7 cellular contexts compared by ENCODE assay signal in the genomic region with DNA sequence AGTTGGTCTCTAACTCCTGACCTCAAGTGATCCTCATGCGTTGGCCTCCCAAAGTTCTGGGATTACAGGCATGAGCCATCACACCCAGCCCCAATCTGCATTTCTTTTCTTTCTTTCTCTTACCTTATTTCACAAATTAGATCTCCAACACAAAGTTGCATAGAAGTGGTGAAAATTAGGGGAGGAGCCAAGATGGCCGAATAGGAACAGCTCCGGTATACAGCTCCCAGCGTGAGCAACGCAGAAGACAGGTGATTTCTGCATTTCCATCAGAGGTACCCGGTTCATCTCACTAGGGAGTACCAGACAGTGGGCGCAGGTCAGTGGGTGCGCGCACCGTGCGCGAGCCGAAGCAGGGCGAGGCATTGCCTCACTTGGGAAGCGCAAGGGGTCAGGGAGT.
DNase-seq lines count a peak whose midpoint lies in the region; ATAC-seq, FAIRE-seq and TF ChIP-seq lines count a peak whose summit lies in the region.
"Not testable (repeated sequence)": the region's sequence is repeated elsewhere in the genome, so short reads cannot be mapped to it uniquely, and the experiment has no call there.

No MANE protein-coding gene starts in this region.

- FAIRE-seq in H1 (lab: Jason Lieb, UNC): not testable (repeated sequence)

- H2BK12ac ChIP-seq in H1 (ENCODE audit: low read depth, low read length): not testable (repeated sequence)

- not testable (repeated sequence) for H2BK20ac ChIP-seq in H1 (ENCODE audit: low read length)

- not testable (repeated sequence) for H3K9me3 Mint-ChIP-seq in mesothelial cell of epicardium; progenitor cell of endocrine pancreas (ENCODE audit: low read depth)

- not testable (repeated sequence) for H3K27me3 ChIP-seq in H7 (ENCODE audit: control insufficient read depth, insufficient read depth, low read length); HUES6 (ENCODE audit: control insufficient read depth, insufficient read depth, low read length); PC-3 (ENCODE audit: low read length); H1 (replicated peaks in 1 of 4; ENCODE audit: control insufficient read depth in 3 of 4, extremely low read depth in 1 of 4, insufficient read depth in 3 of 4, low read length in 3 of 4)

- not testable (repeated sequence) for H4K8ac ChIP-seq in H1 (ENCODE audit: extremely low read depth, insufficient read depth, low read length)

- not testable (repeated sequence) for TF ChIP-seq EP300 in H1 (IDR thresholded peaks at IDR 0.05; ENCODE audit: borderline replicate concordance in 1 of 2, low read depth in 2 of 2, low read length in 2 of 2)

- not testable (repeated sequence) for H3K23ac ChIP-seq in H1 (ENCODE audit: insufficient read length)

- not testable (repeated sequence) for H3K27ac Mint-ChIP-seq in mesothelial cell of epicardium, progenitor cell of endocrine pancreas

- TF ChIP-seq RAD21 in H1 (IDR thresholded peaks at IDR 0.05 in 1 of 2, conservative IDR thresholded peaks at IDR 0.05 in 1 of 2; ENCODE audit: low read depth in 2 of 2, low read length in 2 of 2): not testable (repeated sequence)

- CTCF ChIA-PET in PC-3 (lab: Charles Lee); H1 (lab: Charles Lee; ENCODE audit: partially characterized antibody): not testable (repeated sequence)

- not testable (repeated sequence) for H4K20me1 ChIP-seq in PC-3 (ENCODE audit: low read length); H1 (replicated peaks in 1 of 2; ENCODE audit: control insufficient read depth in 1 of 2, insufficient read depth in 2 of 2, low read length in 2 of 2)

- H2AFZ ChIP-seq in PC-3 (ENCODE audit: low read length): peak overlapping the region; percentile 75
- 0 out of 2 replicates have a peak overlapping the region, but pooled peaks have one; percentile 12 for H2AFZ ChIP-seq in H1 (ENCODE audit: low read length)

- not testable (repeated sequence) for H2BK120ac ChIP-seq in H1 (replicated peaks; ENCODE audit: low read depth, low read length)

- peak overlapping the region; percentile 71 for H3K4me2 ChIP-seq in PC-3 (ENCODE audit: low read length)
- H3K4me2 ChIP-seq in H1 (ENCODE audit: insufficient read depth in 1 of 2, low read depth in 2 of 2, low read length in 2 of 2): not testable (repeated sequence)

- not testable (repeated sequence) for H3K27me3 Mint-ChIP-seq in mesothelial cell of epicardium (ENCODE audit: low read depth); progenitor cell of endocrine pancreas

- not testable (repeated sequence) for H3K36me3 ChIP-seq in H7 (replicated peaks; ENCODE audit: control insufficient read depth, insufficient read depth, low read length); HUES6 (ENCODE audit: control insufficient read depth, insufficient read depth, low read length); PC-3 (ENCODE audit: low read depth, low read length); H1 (ENCODE audit: control insufficient read depth in 2 of 4, insufficient read depth in 4 of 4, low read length in 3 of 4)

- not testable (repeated sequence) for H3K79me2 ChIP-seq in PC-3 (ENCODE audit: low read length); H1 (ENCODE audit: control insufficient read depth in 1 of 2, insufficient read depth in 2 of 2, low read length in 2 of 2)

- not testable (repeated sequence) for H3K79me1 ChIP-seq in H1 (ENCODE audit: low read depth, low read length)

- WGBS in H1 (ENCODE audit: extremely low coverage in 1 of 2, insufficient coverage in 1 of 2, insufficient read length in 1 of 2, insufficient replicate concordance in 2 of 2, low coverage in 1 of 2, low lambda C conversion rate in 2 of 2, missing lambda C conversion rate in 1 of 2), 2 experiments: 90% methylated on average over 14 of the region's 15 CpGs; no CpG with 5 or more reads in 1 of the 2 experiments

- not testable (repeated sequence) for H3K9me2 ChIP-seq in PC-3 (replicated peaks; ENCODE audit: low read length)

- not testable (repeated sequence) for H3K36me3 Mint-ChIP-seq in mesothelial cell of epicardium; progenitor cell of endocrine pancreas (ENCODE audit: insufficient read depth)

- not testable (repeated sequence) for H3K56ac ChIP-seq in H1 (replicated peaks; ENCODE audit: insufficient read length, low read depth, low read length)

- H3K14ac ChIP-seq in H1 (ENCODE audit: insufficient read length): not testable (repeated sequence)

- H2BK5ac ChIP-seq in H1 (ENCODE audit: low read depth, low read length): not testable (repeated sequence)

- H4K5ac ChIP-seq in H1 (ENCODE audit: insufficient read length, low read depth, low read length): not testable (repeated sequence)

- H2AK5ac ChIP-seq in H1 (ENCODE audit: low read depth, low read length): not testable (repeated sequence)

- POLR2A ChIA-PET in PC-3 (lab: Charles Lee; ENCODE audit: unreplicated experiment): interaction anchor here (0.6 kb wide), 1 partner anchor 44 kb away, joined by 4 read pairs; no protein-coding TSS in a partner anchor
- POLR2A ChIA-PET in H1 (lab: Charles Lee; ENCODE audit: partially characterized antibody): not testable (repeated sequence)

- peak; percentile 30 for DNase-seq in ELF-1 (ENCODE audit: low read depth, low spot score)
- not testable (repeated sequence) for DNase-seq in H7; PC-3; H1 (ENCODE audit: low read depth in 1 of 2, low spot score in 2 of 2); mesothelial cell of epicardium (ENCODE audit: low spot score in 2 of 2, unreplicated experiment in 2 of 2); progenitor cell of endocrine pancreas (ENCODE audit: low spot score, unreplicated experiment)

- H4K91ac ChIP-seq in H1 (replicated peaks; ENCODE audit: insufficient read length, low read length): not testable (repeated sequence)

- H2BK15ac ChIP-seq in H1 (ENCODE audit: low read length): not testable (repeated sequence)

- not testable (repeated sequence) for H3K9me3 ChIP-seq in HUES6 (ENCODE audit: control insufficient read depth, insufficient read depth, low read depth, low read length); PC-3 (ENCODE audit: low read length); H1 (ENCODE audit: insufficient read depth in 2 of 2, low read depth in 1 of 2, low read length in 1 of 2)

- TSS peak; percentile 31 for BruUV-seq in PC-3 (replicated peaks; lab: Mats Ljungman, UMichigan)

- H3F3A ChIP-seq in PC-3 (ENCODE audit: low read length, unreplicated experiment): not testable (repeated sequence)

- peak overlapping the region; percentile 58 for H3K9ac ChIP-seq in HUES6 (ENCODE audit: low read length)
- H3K9ac ChIP-seq in PC-3 (ENCODE audit: low read length); H1 (replicated peaks in 1 of 4; ENCODE audit: extremely low read depth in 1 of 4, low read depth in 3 of 4, low read length in 3 of 4): not testable (repeated sequence)

- H3K18ac ChIP-seq in H1 (ENCODE audit: extremely low read depth, low read length): not testable (repeated sequence)

- H3K4me1 Mint-ChIP-seq in mesothelial cell of epicardium; progenitor cell of endocrine pancreas (ENCODE audit: low read depth): not testable (repeated sequence)

- ATAC-seq in PC-3: not testable (repeated sequence)

- H3K4me1 ChIP-seq in HUES6 (ENCODE audit: control insufficient read depth, insufficient read depth, low read length); PC-3 (ENCODE audit: insufficient read depth, low read length); H1 (replicated peaks in 1 of 4; ENCODE audit: control insufficient read depth in 3 of 4, insufficient read depth in 4 of 4, low read length in 3 of 4): not testable (repeated sequence)

- peak overlapping the region; percentile 40 for H3K4me3 Mint-ChIP-seq in mesothelial cell of epicardium
- H3K4me3 Mint-ChIP-seq in progenitor cell of endocrine pancreas (ENCODE audit: low read depth): peak overlapping the region; percentile 67

- H3K4me3 ChIP-seq in H7 (ENCODE audit: insufficient read depth, low read depth, low read length): peak overlapping the region; percentile 31
- H3K4me3 ChIP-seq in HUES6 (ENCODE audit: low read depth, low read length): peak overlapping the region; percentile 44
- H3K4me3 ChIP-seq in PC-3 (ENCODE audit: low read length): peak overlapping the region; percentile 60
- peak overlapping the region in 1 of 4 experiments; percentile 34; a peak in 2 of 8 replicates for H3K4me3 ChIP-seq in H1 (ENCODE audit: extremely low read depth in 1 of 4, insufficient read depth in 2 of 4, low read depth in 3 of 4, low read length in 4 of 4)

- intact Hi-C loops in PC-3 (cut with micrococcal nuclease): loop anchor here (5.0 kb wide), 1 partner anchor 497 kb away; no protein-coding TSS in a partner anchor

- H3K27ac ChIP-seq in HUES6 (ENCODE audit: low read depth, low read length); PC-3 (ENCODE audit: low read length); H1 (ENCODE audit: low read depth, low read length): not testable (repeated sequence)

- H3K4ac ChIP-seq in H1 (replicated peaks; ENCODE audit: insufficient read length, low read depth, low read length): not testable (repeated sequence)

- not testable (repeated sequence) for H3K23me2 ChIP-seq in H1 (ENCODE audit: low read depth, low read length)

- not testable (repeated sequence) for TF ChIP-seq POLR2A in H1 (IDR thresholded peaks at IDR 0.05; ENCODE audit: control extremely low read depth in 1 of 2, low read depth in 2 of 2, low read length in 2 of 2)

- TF ChIP-seq CTCF in PC-3 (conservative IDR thresholded peaks at IDR 0.05; ENCODE audit: low read depth, low read length); H1 (IDR thresholded peaks at IDR 0.05; ENCODE audit: control extremely low read depth in 1 of 3, insufficient read depth in 1 of 3, low read depth in 1 of 3, low read length in 3 of 3); mesothelial cell of epicardium (IDR thresholded peaks at IDR 0.05; ENCODE audit: unreplicated experiment); progenitor cell of endocrine pancreas (IDR thresholded peaks at IDR 0.05; ENCODE audit: unreplicated experiment): not testable (repeated sequence)
